1 cellular context compared by ENCODE assay signal in genomic region chr18:57004366-57005121, GRCh38.
TF ChIP-seq lines count a peak whose summit lies in the region.

No MANE protein-coding gene starts in this region.

TF ChIP-seq in GM12878, 131 proteins besides CTCF, POLR2A, EP300 and RAD21 (continued from another document and continues in another):
- TF ChIP-seq CUX1 (IDR thresholded peaks at IDR 0.05; ENCODE audit: insufficient replicate concordance, low read depth, low read length) (no peak), MEF2B (IDR thresholded peaks at IDR 0.05; ENCODE audit: partially characterized antibody, poor library complexity, severe bottlenecking) (peak; percentile 67), IRF5 (IDR thresholded peaks at IDR 0.05; ENCODE audit: borderline replicate concordance) (no peak), KLF5 (IDR thresholded peaks at IDR 0.05; ENCODE audit: partially characterized antibody) (no peak), SMARCA5 (IDR thresholded peaks at IDR 0.05) (no peak), MTA2 (IDR thresholded peaks at IDR 0.05; ENCODE audit: low read depth) (peak; percentile 65), PAX5 (IDR thresholded peaks at IDR 0.05; ENCODE audit: borderline replicate concordance, low read depth, low read length) (no peak), NBN (IDR thresholded peaks at IDR 0.05) (0 out of 2 replicates have a peak, but pooled peaks have one; percentile 36), ELK1 (IDR thresholded peaks at IDR 0.05; ENCODE audit: low read depth, low read length) (no peak), RELA (IDR thresholded peaks at IDR 0.05; ENCODE audit: borderline replicate concordance, partially characterized antibody) (no peak), PAX8 (IDR thresholded peaks at IDR 0.05) (no peak), MLLT1 (IDR thresholded peaks at IDR 0.05) (no peak), ZBTB33 (IDR thresholded peaks at IDR 0.05) (no peak), RAD51 (IDR thresholded peaks at IDR 0.05) (no peak), EGR1 (IDR thresholded peaks at IDR 0.05; ENCODE audit: borderline replicate concordance in 1 of 2, low read depth in 2 of 2, low read length in 2 of 2) (no peak), POLR2AphosphoS5 (IDR thresholded peaks at IDR 0.05; ENCODE audit: low read length) (no peak), SREBF2 (IDR thresholded peaks at IDR 0.05; ENCODE audit: low read length) (no peak), IRF3 (IDR thresholded peaks at IDR 0.05) (no peak), NKRF (conservative IDR thresholded peaks at IDR 0.05) (no peak), ZNF217 (IDR thresholded peaks at IDR 0.05) (no peak), JUNB (IDR thresholded peaks at IDR 0.05) (peak; percentile 84), TCF7 (IDR thresholded peaks at IDR 0.05; ENCODE audit: borderline replicate concordance) (peak; percentile 42; the same call in 1 of the 2 replicates), POU2F2 (IDR thresholded peaks at IDR 0.05; ENCODE audit: borderline replicate concordance, low read depth, low read length) (no peak), IKZF2 (IDR thresholded peaks at IDR 0.05) (peak; percentile 71 to 76; a peak in 3 of 4 replicates), PRDM15 (CRISPR knock-in tag; IDR thresholded peaks at IDR 0.05) (no peak), NFXL1 (IDR thresholded peaks at IDR 0.05; ENCODE audit: borderline replicate concordance) (no peak), LARP7 (IDR thresholded peaks at IDR 0.05) (no peak), NFYA (IDR thresholded peaks at IDR 0.05; ENCODE audit: borderline replicate concordance, low read depth, low read length) (no peak), MYC (IDR thresholded peaks at IDR 0.05; ENCODE audit: insufficient read depth, insufficient read length, insufficient replicate concordance, low read length, severe bottlenecking) (no peak), KAT2A (conservative IDR thresholded peaks at IDR 0.05; ENCODE audit: control insufficient read depth, low read depth, low read length) (no peak), POLR2AphosphoS2 (IDR thresholded peaks at IDR 0.05; ENCODE audit: low read depth, low read length) (no peak), TARDBP (IDR thresholded peaks at IDR 0.05; ENCODE audit: borderline replicate concordance) (no peak), CHD1 (IDR thresholded peaks at IDR 0.05; ENCODE audit: low read depth, low read length) (no peak), TCF3 (IDR thresholded peaks at IDR 0.05; ENCODE audit: borderline replicate concordance, insufficient read depth, low read depth, low read length) (no peak), BRCA1 (IDR thresholded peaks at IDR 0.05; ENCODE audit: low read depth, low read length) (no peak), CBX5 (IDR thresholded peaks at IDR 0.05; ENCODE audit: low read depth) (0 out of 2 replicates have a peak, but pooled peaks have one; percentile 56), FOS (IDR thresholded peaks at IDR 0.05; ENCODE audit: borderline replicate concordance, extremely low read depth, insufficient read length) (no peak), BMI1 (IDR thresholded peaks at IDR 0.05; ENCODE audit: borderline replicate concordance) (no peak), CHD4 (IDR thresholded peaks at IDR 0.05) (no peak), SUPT20H (IDR thresholded peaks at IDR 0.05; ENCODE audit: borderline replicate concordance, control insufficient read depth, low read depth, low read length) (no peak), CBX3 (IDR thresholded peaks at IDR 0.05; ENCODE audit: borderline replicate concordance, low read depth) (no peak), EED (IDR thresholded peaks at IDR 0.05; ENCODE audit: low read depth) (no peak), SREBF1 (IDR thresholded peaks at IDR 0.05; ENCODE audit: low read length) (no peak), ZNF384 (IDR thresholded peaks at IDR 0.05; ENCODE audit: borderline replicate concordance, low read depth, low read length) (no peak), NR2F1 (conservative IDR thresholded peaks at IDR 0.05) (no peak; the same call in 1 of the 2 replicates), SIN3A (IDR thresholded peaks at IDR 0.05; ENCODE audit: low read depth, low read length) (no peak), DPF2 (IDR thresholded peaks at IDR 0.05) (peak; percentile 62)
